Comparison of ENCODE assay signal across 22 cellular contexts in genomic region chr5:122984425-122984824, GRCh38. TPM values are rescaled to one million over a fixed set of nuclear protein-coding genes. Genes with fewer than 3 reads are reported as not detected.
A peak's percentile ranks its signal among the peaks of the same experiment; 100 is the strongest.
DNase-seq lines count a peak whose midpoint lies in the region; ATAC-seq and TF ChIP-seq lines count a peak whose summit lies in the region.
"Had no signal": no experiment of that assay in that cellular context is flagged by ENCODE, and none has a peak within 500 bp of the region (broad histone marks: within the 10 kb centered on the region; RNA-seq: fewer than 3 reads in every experiment).

No MANE protein-coding gene starts in this region.

- H3K4me3 ChIP-seq in left ventricle myocardium inferior = no peak overlapping the region
- H3K4me3 ChIP-seq: colonic mucosa, esophagus squamous epithelium, gastrocnemius medialis, SJCRH30, suprapubic skin had no signal

- no peaks in the 10 kb centered on the region for H3K36me3 ChIP-seq in left ventricle myocardium inferior
- H3K36me3 ChIP-seq: colonic mucosa, gastrocnemius medialis, SJCRH30, suprapubic skin had no signal

- no peaks in the 10 kb centered on the region for H3K27me3 ChIP-seq in left ventricle myocardium inferior (ENCODE audit: low read depth)
- H3K27me3 ChIP-seq: colonic mucosa, esophagus squamous epithelium, gastrocnemius medialis, SJCRH30, suprapubic skin had no signal

- H3K4me1 ChIP-seq in left ventricle myocardium inferior = no peaks in the 10 kb centered on the region
- H3K4me1 ChIP-seq: colonic mucosa, esophagus squamous epithelium, gastrocnemius medialis, suprapubic skin had no signal

- DNase-seq in left ventricle myocardium inferior (no peak), NOMO-1 (lab: John Stamatoyannopoulos, UW; ENCODE audit: unreplicated experiment in 2 of 2) (no peak), NCI-H1092 treated with DMSO at 0.1 percent for 48 hours (lab: John Stamatoyannopoulos, UW) (no peak)
- DNase-seq: activated naive CD4-positive, alpha-beta T cell treated with anti-CD3 and anti-CD28 coated beads for 36 hours; activated T-cell treated with anti-CD3 and anti-CD28 coated beads, Interleukin-2, amount 50 U/mL, for 48 hours; amniotic stem cell; C1 segment of cervical spinal cord; colonic mucosa; DND-41; esophagus squamous epithelium; gastrocnemius medialis; NCI-H1092; NCI-H2081; NCI-H446 treated with DMSO at 0.1 percent for 48 hours had no signal

- TF ChIP-seq CTCF in left ventricle myocardium inferior (IDR thresholded peaks at IDR 0.05; ENCODE audit: borderline replicate concordance) = no peak

- intact Hi-C loops in left ventricle myocardium inferior (cut with micrococcal nuclease) = no loop called here

- ATAC-seq in GM18861 (IDR thresholded peaks at IDR 0.05; ENCODE audit: unreplicated experiment) (peak; percentile 51), GM19438 (IDR thresholded peaks at IDR 0.05; ENCODE audit: low read depth, unreplicated experiment) (peak; percentile 33), HG02678 (IDR thresholded peaks at IDR 0.05; ENCODE audit: unreplicated experiment) (peak; percentile 62), HG03378 (IDR thresholded peaks at IDR 0.05; ENCODE audit: unreplicated experiment) (peak; percentile 48), GM21723 (IDR thresholded peaks at IDR 0.05; ENCODE audit: unreplicated experiment) (no peak)
- ATAC-seq: gastrocnemius medialis had no signal

- no peaks in the 10 kb centered on the region for H3K9me3 ChIP-seq in left ventricle myocardium inferior (replicated peaks)
- H3K9me3 ChIP-seq: colonic mucosa, esophagus squamous epithelium, gastrocnemius medialis, SJCRH30, suprapubic skin had no signal

- no peak overlapping the region for H3K27ac ChIP-seq in left ventricle myocardium inferior (replicated peaks)
- H3K27ac ChIP-seq: colonic mucosa, esophagus squamous epithelium, gastrocnemius medialis, SJCRH30, suprapubic skin had no signal

RNA-seq across cellular contexts. Expression of gene PPIC, which starts 52.1 kb away (rescaled TPM):
- 47.5 TPM for total RNA-seq in left ventricle myocardium inferior
- total RNA-seq: activated naive CD4-positive, alpha-beta T cell treated with anti-CD3 and anti-CD28 coated beads for 36 hours; T-helper 1 cell treated with Interleukin-12 subunit alpha and Interleukin-12 subunit beta and Interleukin-4 antibody, amounts not matched to agents 30 ng/mL and 1 ng/mL, for 36 hours had no signal
